Comparison of ENCODE assay signal across 1 cellular context in genomic region chr2:119836455-119837142, GRCh38.
TF ChIP-seq lines count a peak whose summit lies in the region.

No MANE protein-coding gene starts in this region.

TF ChIP-seq in HepG2, 621 proteins besides CTCF, POLR2A, EP300 and RAD21 (continued from another document):
- TF ChIP-seq ZMYM2 (CRISPR knock-in tag; IDR thresholded peaks at IDR 0.05) = peak; percentile 52; the same call in 1 of the 2 replicates
- TF ChIP-seq, protein P1, sequence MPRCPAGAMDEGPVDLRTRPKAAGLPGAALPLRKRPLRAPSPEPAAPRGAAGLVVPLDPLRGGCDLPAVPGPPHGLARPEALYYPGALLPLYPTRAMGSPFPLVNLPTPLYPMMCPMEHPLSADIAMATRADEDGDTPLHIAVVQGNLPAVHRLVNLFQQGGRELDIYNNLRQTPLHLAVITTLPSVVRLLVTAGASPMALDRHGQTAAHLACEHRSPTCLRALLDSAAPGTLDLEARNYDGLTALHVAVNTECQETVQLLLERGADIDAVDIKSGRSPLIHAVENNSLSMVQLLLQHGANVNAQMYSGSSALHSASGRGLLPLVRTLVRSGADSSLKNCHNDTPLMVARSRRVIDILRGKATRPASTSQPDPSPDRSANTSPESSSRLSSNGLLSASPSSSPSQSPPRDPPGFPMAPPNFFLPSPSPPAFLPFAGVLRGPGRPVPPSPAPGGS (CRISPR knock-in tag; IDR thresholded peaks at IDR 0.05) = no peak
- TF ChIP-seq ZEB1 (IDR thresholded peaks at IDR 0.05; ENCODE audit: insufficient replicate concordance, low read depth) = no peak
- TF ChIP-seq RBM22 (optimal IDR thresholded peaks at IDR 0.05; ENCODE audit: low read length) = peak; percentile 19
- TF ChIP-seq, protein P2, sequence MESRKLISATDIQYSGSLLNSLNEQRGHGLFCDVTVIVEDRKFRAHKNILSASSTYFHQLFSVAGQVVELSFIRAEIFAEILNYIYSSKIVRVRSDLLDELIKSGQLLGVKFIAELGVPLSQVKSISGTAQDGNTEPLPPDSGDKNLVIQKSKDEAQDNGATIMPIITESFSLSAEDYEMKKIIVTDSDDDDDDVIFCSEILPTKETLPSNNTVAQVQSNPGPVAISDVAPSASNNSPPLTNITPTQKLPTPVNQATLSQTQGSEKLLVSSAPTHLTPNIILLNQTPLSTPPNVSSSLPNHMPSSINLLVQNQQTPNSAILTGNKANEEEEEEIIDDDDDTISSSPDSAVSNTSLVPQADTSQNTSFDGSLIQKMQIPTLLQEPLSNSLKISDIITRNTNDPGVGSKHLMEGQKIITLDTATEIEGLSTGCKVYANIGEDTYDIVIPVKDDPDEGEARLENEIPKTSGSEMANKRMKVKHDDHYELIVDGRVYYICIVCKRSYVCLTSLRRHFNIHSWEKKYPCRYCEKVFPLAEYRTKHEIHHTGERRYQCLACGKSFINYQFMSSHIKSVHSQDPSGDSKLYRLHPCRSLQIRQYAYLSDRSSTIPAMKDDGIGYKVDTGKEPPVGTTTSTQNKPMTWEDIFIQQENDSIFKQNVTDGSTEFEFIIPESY (CRISPR knock-in tag; IDR thresholded peaks at IDR 0.05) = peak; percentile 38; the same call in 1 of the 2 replicates
- TF ChIP-seq, protein P3, sequence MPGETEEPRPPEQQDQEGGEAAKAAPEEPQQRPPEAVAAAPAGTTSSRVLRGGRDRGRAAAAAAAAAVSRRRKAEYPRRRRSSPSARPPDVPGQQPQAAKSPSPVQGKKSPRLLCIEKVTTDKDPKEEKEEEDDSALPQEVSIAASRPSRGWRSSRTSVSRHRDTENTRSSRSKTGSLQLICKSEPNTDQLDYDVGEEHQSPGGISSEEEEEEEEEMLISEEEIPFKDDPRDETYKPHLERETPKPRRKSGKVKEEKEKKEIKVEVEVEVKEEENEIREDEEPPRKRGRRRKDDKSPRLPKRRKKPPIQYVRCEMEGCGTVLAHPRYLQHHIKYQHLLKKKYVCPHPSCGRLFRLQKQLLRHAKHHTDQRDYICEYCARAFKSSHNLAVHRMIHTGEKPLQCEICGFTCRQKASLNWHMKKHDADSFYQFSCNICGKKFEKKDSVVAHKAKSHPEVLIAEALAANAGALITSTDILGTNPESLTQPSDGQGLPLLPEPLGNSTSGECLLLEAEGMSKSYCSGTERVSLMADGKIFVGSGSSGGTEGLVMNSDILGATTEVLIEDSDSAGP (CRISPR knock-in tag; IDR thresholded peaks at IDR 0.05; ENCODE audit: borderline replicate concordance) = peak; percentile 55; the same call in 1 of the 2 replicates
- no peak for TF ChIP-seq NFE2L1 (CRISPR knock-in tag; IDR thresholded peaks at IDR 0.05; ENCODE audit: borderline replicate concordance)
- TF ChIP-seq, protein P4, sequence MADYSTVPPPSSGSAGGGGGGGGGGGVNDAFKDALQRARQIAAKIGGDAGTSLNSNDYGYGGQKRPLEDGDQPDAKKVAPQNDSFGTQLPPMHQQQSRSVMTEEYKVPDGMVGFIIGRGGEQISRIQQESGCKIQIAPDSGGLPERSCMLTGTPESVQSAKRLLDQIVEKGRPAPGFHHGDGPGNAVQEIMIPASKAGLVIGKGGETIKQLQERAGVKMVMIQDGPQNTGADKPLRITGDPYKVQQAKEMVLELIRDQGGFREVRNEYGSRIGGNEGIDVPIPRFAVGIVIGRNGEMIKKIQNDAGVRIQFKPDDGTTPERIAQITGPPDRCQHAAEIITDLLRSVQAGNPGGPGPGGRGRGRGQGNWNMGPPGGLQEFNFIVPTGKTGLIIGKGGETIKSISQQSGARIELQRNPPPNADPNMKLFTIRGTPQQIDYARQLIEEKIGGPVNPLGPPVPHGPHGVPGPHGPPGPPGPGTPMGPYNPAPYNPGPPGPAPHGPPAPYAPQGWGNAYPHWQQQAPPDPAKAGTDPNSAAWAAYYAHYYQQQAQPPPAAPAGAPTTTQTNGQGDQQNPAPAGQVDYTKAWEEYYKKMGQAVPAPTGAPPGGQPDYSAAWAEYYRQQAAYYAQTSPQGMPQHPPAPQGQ (CRISPR knock-in tag; IDR thresholded peaks at IDR 0.05; ENCODE audit: borderline replicate concordance) = no peak
